ENCODE assay signal across 8 cellular contexts in the genomic region with DNA sequence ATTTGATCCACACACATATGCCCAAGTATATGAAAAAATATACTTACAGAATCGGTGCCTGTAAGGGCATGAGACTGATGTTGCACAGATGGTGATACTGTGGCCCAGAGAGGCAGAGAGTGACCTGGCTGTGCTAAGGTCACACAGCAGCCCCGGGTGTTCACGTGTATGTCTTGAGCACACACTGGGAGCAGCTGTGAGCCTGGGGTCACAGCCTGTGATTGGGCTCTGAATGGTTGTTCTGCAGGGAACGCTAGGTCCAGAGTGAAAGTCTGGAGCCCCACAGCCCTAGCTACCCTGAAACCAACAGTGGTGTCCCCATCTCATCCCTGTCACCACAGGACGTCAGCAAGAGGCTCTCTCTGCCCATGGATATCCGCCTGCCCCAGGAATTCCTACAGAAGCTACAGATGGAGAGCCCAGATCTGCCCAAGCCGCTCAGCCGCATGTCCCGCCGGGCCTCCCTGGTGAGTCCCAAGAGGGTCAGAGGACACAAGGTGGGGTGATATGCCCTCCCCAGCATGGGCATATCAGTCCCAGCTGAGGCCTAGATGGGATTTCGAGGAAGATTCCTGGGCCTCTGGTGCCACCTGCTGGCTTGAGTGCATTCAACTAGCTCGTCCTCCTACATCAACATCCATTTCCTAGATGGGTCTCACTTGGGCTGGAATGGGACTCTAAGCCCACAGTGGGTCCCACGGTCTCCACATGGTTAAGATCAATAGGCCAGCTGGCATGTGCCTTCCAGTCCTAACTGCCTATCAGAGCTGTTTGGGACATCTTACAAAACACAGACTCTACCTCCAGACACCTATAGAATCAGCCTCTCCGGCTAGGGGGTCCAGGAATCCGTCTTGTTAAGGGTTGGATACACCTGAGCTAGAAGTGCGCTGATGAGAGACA. TPM values are rescaled to one million over a fixed set of nuclear protein-coding genes. Genes with fewer than 3 reads are reported as not detected.
DNase-seq lines count a peak whose midpoint lies in the region; ATAC-seq and TF ChIP-seq lines count a peak whose summit lies in the region.

No MANE protein-coding gene starts in this region.

- H3K9ac ChIP-seq in SU-DHL-6 (ENCODE audit: low read length) = no peak overlapping the region

- no peak overlapping the region for H3K27ac ChIP-seq in SU-DHL-6 (ENCODE audit: low read depth, low read length)
- no peak overlapping the region for H3K27ac ChIP-seq in cardiac muscle cell

- DNase-seq in GM06990 (ENCODE audit: extremely low read depth, insufficient read length) (no peak), NCI-H1105 (lab: John Stamatoyannopoulos, UW) (peak; percentile 69), cardiac muscle cell (ENCODE audit: low read depth in 1 of 2, low spot score in 1 of 2) (peak; percentile 72 to 73), renal cortical epithelial cell (ENCODE audit: low read depth) (peak; percentile 46)
- DNase-seq in activated naive CD8-positive, alpha-beta T cell treated with anti-CD3 and anti-CD28 coated beads, Interleukin-2, amount 50 U/mL, for 16 hours (ENCODE audit: low read depth, low spot score) = peak; percentile 46

- H2AFZ ChIP-seq in SU-DHL-6 (ENCODE audit: low read depth, low read length, severe bottlenecking) = no peak overlapping the region

- ATAC-seq in GM21360 (IDR thresholded peaks at IDR 0.05; ENCODE audit: unreplicated experiment) (no peak), GM19395 (IDR thresholded peaks at IDR 0.05; ENCODE audit: unreplicated experiment) (no peak)

- no peaks in the 10 kb centered on the region for H3F3A ChIP-seq in SU-DHL-6 (ENCODE audit: insufficient read depth)

- H3K4me1 ChIP-seq in cardiac muscle cell (ENCODE audit: low read depth) = no peaks in the 10 kb centered on the region

- TF ChIP-seq CTCF in GM06990 (IDR thresholded peaks at IDR 0.05; ENCODE audit: insufficient read depth, low read length, poor library complexity, severe bottlenecking) (peak; percentile 74), SU-DHL-6 (IDR thresholded peaks at IDR 0.05; ENCODE audit: insufficient read depth, low read length, poor library complexity, severe bottlenecking) (peak; percentile 84), cardiac muscle cell (IDR thresholded peaks at IDR 0.05; ENCODE audit: low read depth, low read length) (peak; percentile 82)

- H3K36me3 ChIP-seq in GM06990 (ENCODE audit: control insufficient read depth, insufficient read depth, low read length) (no peaks in the 10 kb centered on the region), SU-DHL-6 (ENCODE audit: low read length) (no peaks in the 10 kb centered on the region), cardiac muscle cell (no peaks in the 10 kb centered on the region)

- H3K4me2 ChIP-seq in SU-DHL-6 (ENCODE audit: low read depth, low read length, poor library complexity, severe bottlenecking) = no peak overlapping the region

- H3K9me3 ChIP-seq in SU-DHL-6 (ENCODE audit: insufficient read depth, low read length) (no peaks in the 10 kb centered on the region), cardiac muscle cell (ENCODE audit: low read depth) (no peaks in the 10 kb centered on the region)

- no peak overlapping the region for H3K4me3 ChIP-seq in GM06990 (replicated peaks; ENCODE audit: low read depth, low read length)
- H3K4me3 ChIP-seq in SU-DHL-6 (ENCODE audit: insufficient read depth, low read length, poor library complexity, severe bottlenecking) = no peak overlapping the region
- no peak overlapping the region for H3K4me3 ChIP-seq in cardiac muscle cell

- no peaks in the 10 kb centered on the region for H3K9me2 ChIP-seq in SU-DHL-6 (replicated peaks; ENCODE audit: insufficient read depth, low read length)

- no peaks in the 10 kb centered on the region for H3K79me2 ChIP-seq in SU-DHL-6 (ENCODE audit: insufficient read depth, low read length)

- H4K20me1 ChIP-seq in SU-DHL-6 (ENCODE audit: low read depth, low read length) = no peaks in the 10 kb centered on the region

- H3K27me3 ChIP-seq in GM06990 (replicated peaks; ENCODE audit: control insufficient read depth, insufficient read depth, low read length) (peaks cover 3% of the 10 kb centered on the region), SU-DHL-6 (ENCODE audit: low read length) (no peaks in the 10 kb centered on the region), cardiac muscle cell (no peaks in the 10 kb centered on the region)

RNA-seq across cellular contexts. Expression of a gene that starts 19.7 kb away (rescaled TPM):
- 22.3 and 42.0 TPM in 2 replicates for total RNA-seq in cardiac muscle cell
- 29.8 and 46.2 TPM in 2 replicates for polyA plus RNA-seq in cardiac muscle cell
- total RNA-seq in renal cortical epithelial cell = 14.6 and 21.1 TPM in 2 replicates
